ENCODE assay signal across 31 cellular contexts in genomic region chr11:110736158-110736553, GRCh38. TPM values are rescaled to one million over a fixed set of nuclear protein-coding genes. Genes with fewer than 3 reads are reported as not detected.
"Had no signal": no experiment of that assay in that cellular context is flagged by ENCODE, and none has a peak within 500 bp of the region (broad histone marks: within the 10 kb centered on the region; RNA-seq: fewer than 3 reads in every experiment).

No MANE protein-coding gene starts in this region.

- H3K4me3 ChIP-seq: neural progenitor cell, ovary, pancreas, prostate gland, psoas muscle, right atrium auricular region, right lobe of liver, sigmoid colon, skin epidermis, smooth muscle cell, spleen had no signal

- H3K9ac ChIP-seq: neural progenitor cell, parathyroid adenoma had no signal

- H3K4me1 ChIP-seq: neural progenitor cell, pancreas, parathyroid adenoma, prostate gland, psoas muscle, right atrium auricular region, right lobe of liver, sigmoid colon, spleen had no signal

- H3K36me3 Mint-ChIP-seq: naive thymus-derived CD4-positive, alpha-beta T cell; naive thymus-derived CD8-positive, alpha-beta T cell; natural killer cell; natural killer cell treated with Interleukin-12 subunit alpha and Interleukin-12 subunit beta and Interleukin-15 and Interleukin-18, amount 100 ng/mL, for 72 hours; neural progenitor cell had no signal

- H3K27ac ChIP-seq: neural progenitor cell, neutrophil, ovary, pancreas, parathyroid adenoma, prostate gland, psoas muscle, right atrium auricular region, right lobe of liver, sigmoid colon, skin epidermis, spleen had no signal

- H3K4me2 ChIP-seq: neural progenitor cell, smooth muscle cell had no signal

- H2AFZ ChIP-seq: neural progenitor cell, parathyroid adenoma had no signal

- H3K4me1 Mint-ChIP-seq: naive thymus-derived CD4-positive, alpha-beta T cell; naive thymus-derived CD8-positive, alpha-beta T cell; natural killer cell; neural crest cell; neural progenitor cell had no signal

- H3K27ac Mint-ChIP-seq: naive B cell; naive thymus-derived CD4-positive, alpha-beta T cell; naive thymus-derived CD8-positive, alpha-beta T cell; natural killer cell; natural killer cell treated with Interleukin-12 subunit alpha and Interleukin-12 subunit beta and Interleukin-15 and Interleukin-18, amount 100 ng/mL, for 72 hours; nephron progenitor cell; neural progenitor cell; progenitor cell of endocrine pancreas had no signal

- H3K9me3 ChIP-seq: neutrophil, ovary, pancreas, prostate gland, psoas muscle, right atrium auricular region, right lobe of liver, sigmoid colon, spleen had no signal

- ATAC-seq: naive thymus-derived CD4-positive, alpha-beta T cell; naive thymus-derived CD8-positive, alpha-beta T cell; natural killer cell; natural killer cell treated with Interleukin-12 subunit alpha and Interleukin-12 subunit beta and Interleukin-15 and Interleukin-18, amount 100 ng/mL, for 72 hours; pancreas; psoas muscle; right cardiac atrium; right lobe of liver had no signal

- H3K36me3 ChIP-seq: neural progenitor cell, neutrophil, ovary, pancreas, prostate gland, right atrium auricular region, sigmoid colon, spleen had no signal

- H3K9me3 Mint-ChIP-seq: naive B cell; naive thymus-derived CD8-positive, alpha-beta T cell; nephron progenitor cell; neural crest cell; neural progenitor cell had no signal

- DNase-seq: naive B cell; naive thymus-derived CD4-positive, alpha-beta T cell; naive thymus-derived CD8-positive, alpha-beta T cell; natural killer cell; nephron progenitor cell; nucleus accumbens; occipital lobe; ovary; pancreas; posterior cingulate gyrus; psoas muscle; retina; right cardiac atrium; right lobe of liver; sigmoid colon; small intestine; spleen; stimulated activated CD4-positive, alpha-beta T cell treated with anti-CD3 and anti-CD28 coated beads, Interleukin-12 subunit alpha, Interleukin-12 subunit beta, amount 100 ng/mL, for 4 hours; stimulated activated CD4-positive, alpha-beta T cell treated with anti-CD3 and anti-CD28 coated beads, Interleukin-15, amount 100 ng/mL, for 24 hours; stimulated activated CD4-positive, alpha-beta T cell treated with anti-CD3 and anti-CD28 coated beads, Interleukin-1b, Interleukin-23, amount 100 ng/mL, for 48 hours; stimulated activated CD4-positive, alpha-beta T cell treated with anti-CD3 and anti-CD28 coated beads, Interleukin-2, amount 100 ng/mL, for 24 hours had no signal

- H3K27me3 ChIP-seq: ovary, right lobe of liver, sigmoid colon had no signal

- FAIRE-seq: pancreas, small intestine had no signal

- H3K79me2 ChIP-seq: parathyroid adenoma had no signal

- H3K4me3 Mint-ChIP-seq: naive B cell; naive thymus-derived CD4-positive, alpha-beta T cell; naive thymus-derived CD8-positive, alpha-beta T cell; natural killer cell; natural killer cell treated with Interleukin-12 subunit alpha and Interleukin-12 subunit beta and Interleukin-15 and Interleukin-18, amount 100 ng/mL, for 72 hours; nephron progenitor cell; neural crest cell; neural progenitor cell had no signal

RNA-seq across cellular contexts. Expression of gene ARHGAP20, which starts 23.9 kb away (rescaled TPM):
- total RNA-seq: natural killer cell had no signal
- polyA plus RNA-seq: naive thymus-derived CD4-positive, alpha-beta T cell; naive thymus-derived CD8-positive, alpha-beta T cell had no signal
